In the genomic region with DNA sequence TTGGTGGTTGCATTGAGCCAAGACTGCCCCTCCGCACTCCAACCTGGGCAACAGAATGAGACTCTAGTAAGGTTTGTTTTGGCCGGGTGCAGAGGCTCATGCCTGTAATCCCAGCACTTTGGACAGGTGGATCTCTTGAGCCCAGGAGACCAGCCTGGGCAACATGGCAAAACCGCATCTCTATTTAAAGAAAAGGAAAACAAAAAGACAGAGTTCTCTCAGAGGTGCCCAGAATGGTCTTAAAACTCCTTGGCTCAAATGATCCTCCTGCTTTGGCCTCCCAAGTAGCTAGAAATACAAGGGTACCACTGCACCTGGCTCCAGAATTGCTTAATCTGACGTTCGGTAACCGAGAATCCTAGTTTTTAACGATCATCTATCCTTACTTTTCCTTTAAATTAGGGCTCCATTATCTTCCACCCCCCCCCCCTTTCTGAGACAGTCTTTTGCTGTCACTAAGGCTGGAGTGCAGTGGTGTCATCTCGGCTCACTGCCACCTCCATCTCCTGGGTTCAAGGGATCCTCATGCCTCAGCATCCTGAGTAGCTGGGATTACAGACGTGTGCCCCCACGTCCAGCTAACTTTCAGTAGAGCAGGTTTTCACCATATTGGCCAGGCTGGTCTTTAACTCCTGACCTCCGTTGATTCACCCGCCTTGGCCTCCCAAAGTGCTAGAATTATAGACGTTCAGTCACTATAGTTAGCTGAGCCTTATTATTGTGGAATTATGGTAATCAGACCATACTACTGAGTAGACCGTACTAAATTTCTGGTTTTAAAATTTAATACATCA, we compare ENCODE assay signal across 9 cellular contexts. TPM values are rescaled to one million over a fixed set of nuclear protein-coding genes. Genes with fewer than 3 reads are reported as not detected.
DNase-seq lines count a peak whose midpoint lies in the region; ATAC-seq and TF ChIP-seq lines count a peak whose summit lies in the region.
"Had no signal": no experiment of that assay in that cellular context is flagged by ENCODE, and none has a peak within 500 bp of the region (broad histone marks: within the 10 kb centered on the region; RNA-seq: fewer than 3 reads in every experiment).

No MANE protein-coding gene starts in this region.

- H3K36me3 ChIP-seq in suprapubic skin: peaks cover 43% of the 10 kb centered on the region

- H3K27me3 ChIP-seq in suprapubic skin: no peaks in the 10 kb centered on the region
- H3K27me3 ChIP-seq: neutrophil had no signal

- TF ChIP-seq CTCF in suprapubic skin (IDR thresholded peaks at IDR 0.05): no peak

- H3K27ac ChIP-seq in suprapubic skin: no peak overlapping the region

- peaks cover 72% of the 10 kb centered on the region for H3K36me3 Mint-ChIP-seq in activated naive CD4-positive, alpha-beta T cell treated with anti-CD3 and anti-CD28 coated beads, Interleukin-2, amount 10 ng/mL, durations not matched to agents 7 days and 5 days
- peaks cover 62% of the 10 kb centered on the region for H3K36me3 Mint-ChIP-seq in activated T-helper 1 cell treated with anti-CD3 and anti-CD28 coated beads, Interleukin-12 subunit alpha, Interleukin-12 subunit beta, Interleukin-2, Interleukin-4 antibody, amounts not matched to agents 30 ng/mL and 10 ng/mL and 1 ng/mL, durations not matched to agents 14 hours and 24 hours and 36 hours (ENCODE audit: low read depth)

- ATAC-seq in GM18870 (IDR thresholded peaks at IDR 0.05; ENCODE audit: unreplicated experiment) (no peak), GM18520 (IDR thresholded peaks at IDR 0.05; ENCODE audit: unreplicated experiment) (no peak)

- H3K4me1 ChIP-seq in suprapubic skin: peaks cover 40% of the 10 kb centered on the region

- H3K4me3 ChIP-seq in iPS-18c (ENCODE audit: insufficient read depth, low read depth, low read length) (peak overlapping the region; percentile 94; the same call in 1 of the 2 replicates), suprapubic skin (peak overlapping the region; percentile 74)

- no peaks in the 10 kb centered on the region for H3K9me3 ChIP-seq in iPS-18c (ENCODE audit: control insufficient read depth, insufficient read depth, low read length)
- H3K9me3 ChIP-seq in suprapubic skin: no peaks in the 10 kb centered on the region
- H3K9me3 ChIP-seq: neutrophil had no signal

- no peak for DNase-seq in activated naive CD4-positive, alpha-beta T cell treated with anti-CD3 and anti-CD28 coated beads, Interleukin-2, amount 10 ng/mL, durations not matched to agents 7 days and 5 days
- DNase-seq in activated naive CD4-positive, alpha-beta T cell (lab: John Stamatoyannopoulos, UW): no peak
- no peak for DNase-seq in activated T-helper 1 cell treated with anti-CD3 and anti-CD28 coated beads, Interleukin-12 subunit alpha, Interleukin-12 subunit beta, Interleukin-2, Interleukin-4 antibody, amounts not matched to agents 30 ng/mL and 10 ng/mL and 1 ng/mL, durations not matched to agents 14 hours and 24 hours and 36 hours (ENCODE audit: low spot score)
- no peak for DNase-seq in suprapubic skin (ENCODE audit: low spot score in 2 of 2)
- DNase-seq in NCI-H2227 (lab: John Stamatoyannopoulos, UW; ENCODE audit: unreplicated experiment): no peak

- H3K9me3 Mint-ChIP-seq in activated naive CD4-positive, alpha-beta T cell treated with anti-CD3 and anti-CD28 coated beads, Interleukin-2, amount 10 ng/mL, durations not matched to agents 7 days and 5 days: no peaks in the 10 kb centered on the region
- no peaks in the 10 kb centered on the region for H3K9me3 Mint-ChIP-seq in activated T-helper 1 cell treated with anti-CD3 and anti-CD28 coated beads, Interleukin-12 subunit alpha, Interleukin-12 subunit beta, Interleukin-2, Interleukin-4 antibody, amounts not matched to agents 30 ng/mL and 10 ng/mL and 1 ng/mL, durations not matched to agents 14 hours and 24 hours and 36 hours

- no peak for TF ChIP-seq EP300 in suprapubic skin (IDR thresholded peaks at IDR 0.05)

- H3K27ac Mint-ChIP-seq in activated naive CD4-positive, alpha-beta T cell treated with anti-CD3 and anti-CD28 coated beads, Interleukin-2, amount 10 ng/mL, durations not matched to agents 7 days and 5 days: peak overlapping the region; percentile 100
- no peak overlapping the region for H3K27ac Mint-ChIP-seq in activated T-helper 1 cell treated with anti-CD3 and anti-CD28 coated beads, Interleukin-12 subunit alpha, Interleukin-12 subunit beta, Interleukin-2, Interleukin-4 antibody, amounts not matched to agents 30 ng/mL and 10 ng/mL and 1 ng/mL, durations not matched to agents 14 hours and 24 hours and 36 hours

- TF ChIP-seq POLR2A in suprapubic skin (IDR thresholded peaks at IDR 0.05): no peak

- H3K4me1 Mint-ChIP-seq in activated naive CD4-positive, alpha-beta T cell treated with anti-CD3 and anti-CD28 coated beads, Interleukin-2, amount 10 ng/mL, durations not matched to agents 7 days and 5 days: peaks cover 55% of the 10 kb centered on the region
- H3K4me1 Mint-ChIP-seq in activated T-helper 1 cell treated with anti-CD3 and anti-CD28 coated beads, Interleukin-12 subunit alpha, Interleukin-12 subunit beta, Interleukin-2, Interleukin-4 antibody, amounts not matched to agents 30 ng/mL and 10 ng/mL and 1 ng/mL, durations not matched to agents 14 hours and 24 hours and 36 hours (ENCODE audit: low read depth): peaks cover 37% of the 10 kb centered on the region

- 72% methylated on average over 14 of the region's 14 CpGs for WGBS in suprapubic skin

- peak overlapping the region; percentile 23 for H3K4me3 Mint-ChIP-seq in activated naive CD4-positive, alpha-beta T cell treated with anti-CD3 and anti-CD28 coated beads, Interleukin-2, amount 10 ng/mL, durations not matched to agents 7 days and 5 days
- H3K4me3 Mint-ChIP-seq in activated T-helper 1 cell treated with anti-CD3 and anti-CD28 coated beads, Interleukin-12 subunit alpha, Interleukin-12 subunit beta, Interleukin-2, Interleukin-4 antibody, amounts not matched to agents 30 ng/mL and 10 ng/mL and 1 ng/mL, durations not matched to agents 14 hours and 24 hours and 36 hours: peak overlapping the region; percentile 99

- CTCF ChIA-PET in activated naive CD4-positive, alpha-beta T cell treated with anti-CD3 and anti-CD28 coated beads, Interleukin-2, amount 10 ng/mL, durations not matched to agents 7 days and 5 days (lab: Charles Lee): interaction anchor here (1.0 to 1.5 kb wide), 3 partner anchors 14 to 59 kb away, joined by 3 to 5 read pairs (median 3); a partner anchor contains a TSS

- H3K27me3 Mint-ChIP-seq in activated naive CD4-positive, alpha-beta T cell treated with anti-CD3 and anti-CD28 coated beads, Interleukin-2, amount 10 ng/mL, durations not matched to agents 7 days and 5 days: no peaks in the 10 kb centered on the region
- no peaks in the 10 kb centered on the region for H3K27me3 Mint-ChIP-seq in activated T-helper 1 cell treated with anti-CD3 and anti-CD28 coated beads, Interleukin-12 subunit alpha, Interleukin-12 subunit beta, Interleukin-2, Interleukin-4 antibody, amounts not matched to agents 30 ng/mL and 10 ng/mL and 1 ng/mL, durations not matched to agents 14 hours and 24 hours and 36 hours (ENCODE audit: insufficient read depth)

- intact Hi-C loops in activated T-helper 1 cell treated with anti-CD3 and anti-CD28 coated beads, Interleukin-12 subunit alpha, Interleukin-12 subunit beta, Interleukin-2, Interleukin-4 antibody, amounts not matched to agents 30 ng/mL and 10 ng/mL and 1 ng/mL, durations not matched to agents 14 hours and 24 hours and 36 hours (cut with micrococcal nuclease): loop anchor here (5.0 kb wide), 1 partner anchor 191 kb away; a partner anchor contains a TSS

RNA-seq across cellular contexts. Expression of a gene that starts 1.7 kb away (rescaled TPM):
- total RNA-seq in activated T-helper 1 cell treated with anti-CD3 and anti-CD28 coated beads, Interleukin-12 subunit alpha, Interleukin-12 subunit beta, Interleukin-2, Interleukin-4 antibody, amounts not matched to agents 30 ng/mL and 10 ng/mL and 1 ng/mL, durations not matched to agents 14 hours and 24 hours and 36 hours: 1,440 and 1,455 TPM in 2 replicates
- 1,000 to 10,000 TPM; 1,926 to 3,368 (median 2,381) TPM for total RNA-seq in suprapubic skin

RNA-seq across cellular contexts. Expression of a gene that starts 2.2 kb away (rescaled TPM):
- 141 and 142 TPM in 2 replicates for total RNA-seq in activated T-helper 1 cell treated with anti-CD3 and anti-CD28 coated beads, Interleukin-12 subunit alpha, Interleukin-12 subunit beta, Interleukin-2, Interleukin-4 antibody, amounts not matched to agents 30 ng/mL and 10 ng/mL and 1 ng/mL, durations not matched to agents 14 hours and 24 hours and 36 hours
- 10 to 100 TPM; 56.9 to 75.0 (median 63.9) TPM for total RNA-seq in suprapubic skin

RNA-seq across cellular contexts. Expression of a gene that starts 14.3 kb away (rescaled TPM):
- total RNA-seq in activated T-helper 1 cell treated with anti-CD3 and anti-CD28 coated beads, Interleukin-12 subunit alpha, Interleukin-12 subunit beta, Interleukin-2, Interleukin-4 antibody, amounts not matched to agents 30 ng/mL and 10 ng/mL and 1 ng/mL, durations not matched to agents 14 hours and 24 hours and 36 hours: 24.3 and 28.7 TPM in 2 replicates
- 10 to 100 TPM; 17.8 to 24.5 (median 20.5) TPM for total RNA-seq in suprapubic skin

RNA-seq across cellular contexts. Expression of a gene that starts 18.5 kb away (rescaled TPM):
- total RNA-seq in activated T-helper 1 cell treated with anti-CD3 and anti-CD28 coated beads, Interleukin-12 subunit alpha, Interleukin-12 subunit beta, Interleukin-2, Interleukin-4 antibody, amounts not matched to agents 30 ng/mL and 10 ng/mL and 1 ng/mL, durations not matched to agents 14 hours and 24 hours and 36 hours: 50.1 and 53.6 TPM in 2 replicates
- 100 to 1,000 TPM in 1 of 4 donors, 10 to 100 TPM in 3; 26.0 to 136 (median 49.8) TPM for total RNA-seq in suprapubic skin

RNA-seq across cellular contexts. Expression of a gene that starts 40.6 kb away (rescaled TPM):
- 216 and 219 TPM in 2 replicates for total RNA-seq in activated T-helper 1 cell treated with anti-CD3 and anti-CD28 coated beads, Interleukin-12 subunit alpha, Interleukin-12 subunit beta, Interleukin-2, Interleukin-4 antibody, amounts not matched to agents 30 ng/mL and 10 ng/mL and 1 ng/mL, durations not matched to agents 14 hours and 24 hours and 36 hours
- 10 to 100 TPM; 26.2 to 50.7 (median 46.2) TPM for total RNA-seq in suprapubic skin
